9 cellular contexts compared by ENCODE assay signal in the genomic region with DNA sequence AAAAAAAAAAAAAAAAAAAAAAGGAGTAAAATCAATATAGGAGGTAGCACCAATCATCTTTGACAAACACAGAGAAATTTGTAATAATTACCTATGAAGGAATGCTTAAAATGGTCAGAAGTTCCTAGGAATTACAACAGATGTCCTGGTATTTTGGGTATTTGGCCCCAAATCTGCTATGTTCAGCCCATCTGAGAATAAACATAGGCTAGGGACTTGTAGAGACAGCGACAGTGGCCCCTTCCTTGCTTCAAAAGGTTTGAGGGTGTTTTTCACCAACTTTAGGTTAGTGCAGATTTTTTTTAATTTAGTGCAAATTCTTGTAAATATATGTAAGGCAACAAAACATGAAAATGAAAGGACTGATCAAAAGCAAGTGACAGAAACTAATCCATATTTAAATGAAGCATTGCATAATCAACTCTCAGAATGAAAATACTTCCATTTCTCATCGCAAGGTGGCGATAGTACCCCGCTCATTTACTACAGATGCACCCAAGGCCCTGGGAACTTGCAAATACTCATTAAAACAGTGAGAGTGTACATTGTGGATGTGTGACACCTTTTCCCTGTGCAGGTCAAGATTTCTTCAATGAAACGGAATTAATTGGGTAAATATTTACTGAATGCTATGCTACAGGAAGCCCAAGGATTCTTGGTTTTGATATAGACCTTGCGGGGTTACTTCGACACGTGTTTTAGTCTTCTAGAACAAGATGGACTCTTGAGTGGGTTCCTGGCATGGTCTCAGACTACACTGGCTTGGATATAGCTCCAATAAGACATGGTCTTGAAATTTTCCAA. TPM values are rescaled to one million over a fixed set of nuclear protein-coding genes. Genes with fewer than 3 reads are reported as not detected.
DNase-seq lines count a peak whose midpoint lies in the region; ATAC-seq and TF ChIP-seq lines count a peak whose summit lies in the region.
"Had no signal": no experiment of that assay in that cellular context is flagged by ENCODE, and none has a peak within 500 bp of the region (broad histone marks: within the 10 kb centered on the region; RNA-seq: fewer than 3 reads in every experiment).

No MANE protein-coding gene starts in this region.

- TF ChIP-seq CTCF in 22Rv1 (IDR thresholded peaks at IDR 0.05) (peak; percentile 83), GM13977 (IDR thresholded peaks at IDR 0.05; ENCODE audit: extremely low read depth, insufficient read depth, missing control alignments) (peak; percentile 73), cardiac fibroblast (IDR thresholded peaks at IDR 0.05; ENCODE audit: low read depth, low read length) (peak; percentile 65)

- H3K27ac ChIP-seq in 22Rv1: no peak overlapping the region
- H3K27ac ChIP-seq: skin epidermis had no signal

- intact Hi-C loops in left colon (cut with DNase I, micrococcal nuclease): loop anchor here (5.0 to 10.0 kb wide), 2 partner anchors 295 to 298 kb away; no protein-coding TSS in a partner anchor

- ATAC-seq in HG02884 (IDR thresholded peaks at IDR 0.05; ENCODE audit: unreplicated experiment) (peak; percentile 83), left colon (peak; percentile 86)

- peak; percentile 79 for DNase-seq in GM13977 (ENCODE audit: low spot score)
- DNase-seq in NCI-H2029 (lab: John Stamatoyannopoulos, UW): peak; percentile 18
- peak; percentile 14 for DNase-seq in UCSD-AML1 (lab: John Stamatoyannopoulos, UW; ENCODE audit: unreplicated experiment)
- peak; percentile 78 to 79 for DNase-seq in cardiac fibroblast (ENCODE audit: low read depth in 2 of 2)
- DNase-seq in left colon: peak in 1 of 2 donors; percentile 38
- DNase-seq in stimulated activated CD4-positive, alpha-beta T cell treated with anti-CD3 and anti-CD28 coated beads, TNF-alpha, amount 100 ng/mL, for 4 hours (ENCODE audit: low read depth in 3 of 3): peak; percentile 3 to 34 (median 13)

- in situ Hi-C loops in GM13977 (cut with MboI; ENCODE audit: low pct_unique_long_range_greater_than_20kb, low sequenced_read_pairs, unreplicated experiment): loop anchor here (10.0 kb wide), 1 partner anchor 418 kb away; no protein-coding TSS in a partner anchor

- no peak overlapping the region for H3K4me3 ChIP-seq in cardiac fibroblast (replicated peaks in 1 of 2; ENCODE audit: low read depth in 2 of 2, low read length in 2 of 2)
- H3K4me3 ChIP-seq: skin epidermis had no signal

RNA-seq across cellular contexts. Expression of a gene that starts 44.6 kb away (rescaled TPM):
- total RNA-seq in left colon: under 1 TPM; 0.53 to 0.55 TPM
